In the genomic region with DNA sequence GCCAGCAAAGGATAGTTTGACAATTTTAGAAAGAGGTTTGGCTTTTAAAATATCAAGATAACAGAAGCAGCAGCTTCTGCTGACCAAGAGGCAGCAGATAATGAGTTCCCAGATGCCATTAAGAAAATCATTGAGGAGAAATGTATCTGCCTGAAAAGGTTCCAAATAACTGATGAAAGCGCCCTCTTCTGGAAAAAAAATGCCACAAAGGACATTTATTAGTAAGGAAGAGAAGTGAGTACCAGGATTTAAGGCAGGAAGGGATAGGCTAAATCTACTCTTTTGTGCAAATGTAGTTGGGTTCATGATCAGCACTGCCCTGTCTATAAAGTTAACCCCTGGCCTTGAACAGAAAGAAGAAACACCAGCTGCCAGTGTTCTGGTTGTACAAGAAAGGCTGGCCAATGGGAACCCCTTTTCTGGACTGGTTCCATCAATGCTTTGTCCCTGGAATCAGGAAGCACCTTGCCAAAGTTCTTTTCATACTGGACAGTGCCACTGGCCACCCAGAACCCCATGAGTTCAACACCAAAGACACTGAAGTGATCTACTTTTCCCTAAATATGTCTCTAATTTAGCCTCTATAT, we compare ENCODE assay signal across 8 cellular contexts. TPM values are rescaled to one million over a fixed set of nuclear protein-coding genes. Genes with fewer than 3 reads are reported as not detected.
DNase-seq lines count a peak whose midpoint lies in the region; ATAC-seq and TF ChIP-seq lines count a peak whose summit lies in the region.

No MANE protein-coding gene starts in this region.

- 0% methylated on average over 1 of the region's 1 CpG for WGBS in SK-N-SH (ENCODE audit: low lambda C conversion rate)
- WGBS in hepatocyte (ENCODE audit: low lambda C conversion rate, missing lambda C conversion rate) = 21% methylated on average over 1 of the region's 1 CpG

- intact Hi-C loops in CD14-positive monocyte (cut with micrococcal nuclease) = no loop called here

- no peak for ATAC-seq in GM18520 (IDR thresholded peaks at IDR 0.05; ENCODE audit: unreplicated experiment)

- H4K20me1 ChIP-seq in SK-N-SH (ENCODE audit: insufficient read depth) (no peaks in the 10 kb centered on the region), hepatocyte (ENCODE audit: insufficient read depth, poor library complexity, severe bottlenecking) (no peaks in the 10 kb centered on the region)

- no peak overlapping the region for H3K9ac ChIP-seq in SK-N-SH

- H3K4me3 ChIP-seq in SK-N-SH (ENCODE audit: low read depth in 2 of 2, low read length in 1 of 2) (no peak overlapping the region), hepatocyte (no peak overlapping the region)

- TF ChIP-seq RAD21 in SK-N-SH (IDR thresholded peaks at IDR 0.05; ENCODE audit: low read length) = peak; percentile 54

- H3K27me3 Mint-ChIP-seq in CD14-positive monocyte (ENCODE audit: low read depth in 3 of 3) = no peaks in the 10 kb centered on the region

- POLR2A ChIA-PET in SK-N-SH (lab: Yijun Ruan, JAX) = no interaction called here

- H3K36me3 Mint-ChIP-seq in CD14-positive monocyte = peaks cover 6 to 25% of the 10 kb centered on the region in 2 donors

- no peaks in the 10 kb centered on the region for H3K4me1 ChIP-seq in SK-N-SH (ENCODE audit: control insufficient read depth in 1 of 2, insufficient read depth in 2 of 2, low read depth in 1 of 2, low read length in 1 of 2)
- no peaks in the 10 kb centered on the region for H3K4me1 ChIP-seq in hepatocyte (ENCODE audit: insufficient read depth)

- H3K9me2 ChIP-seq in SK-N-SH = no peaks in the 10 kb centered on the region
- H3K9me2 ChIP-seq in hepatocyte (replicated peaks; ENCODE audit: insufficient read depth) = no peaks in the 10 kb centered on the region

- DNase-seq in CD14-positive monocyte (ENCODE audit: low spot score) (no peak), HCEC 1CT (peak; percentile 25), SK-N-SH (no peak), hepatocyte (ENCODE audit: low spot score) (peak; percentile 39), ureter (ENCODE audit: low spot score) (no peak), SKM-1 (lab: John Stamatoyannopoulos, UW; ENCODE audit: unreplicated experiment) (no peak), GOT3 (lab: John Stamatoyannopoulos, UW) (no peak)

- peak overlapping the region; percentile 93 to 98 (median 95) for H3K27ac Mint-ChIP-seq in CD14-positive monocyte

- H3K27me3 ChIP-seq in SK-N-SH (ENCODE audit: insufficient read depth) (no peaks in the 10 kb centered on the region), hepatocyte (no peaks in the 10 kb centered on the region)

- H3K4me1 Mint-ChIP-seq in CD14-positive monocyte = peaks cover 69% of the 10 kb centered on the region

- CTCF ChIA-PET in SK-N-SH (lab: Yijun Ruan, JAX) = interaction anchor here (0.6 to 2.6 kb wide), 13 partner anchors 10 to 300 kb away, joined by 3 to 26 read pairs (median 4); no protein-coding TSS in a partner anchor

- TF ChIP-seq CTCF in CD14-positive monocyte (IDR thresholded peaks at IDR 0.05) = peak; percentile 57
- TF ChIP-seq CTCF in SK-N-SH (IDR thresholded peaks at IDR 0.05) = peak; percentile 70
- peak; percentile 53 for TF ChIP-seq CTCF in hepatocyte (IDR thresholded peaks at IDR 0.05; ENCODE audit: poor library complexity)

- no peak overlapping the region for H3K4me3 Mint-ChIP-seq in CD14-positive monocyte

- H3K9me3 ChIP-seq in SK-N-SH (no peaks in the 10 kb centered on the region), hepatocyte (ENCODE audit: low read depth) (no peaks in the 10 kb centered on the region)

- H3K79me2 ChIP-seq in SK-N-SH (ENCODE audit: insufficient read depth) (no peaks in the 10 kb centered on the region), hepatocyte (no peaks in the 10 kb centered on the region)

- H3K4me2 ChIP-seq in SK-N-SH (no peak overlapping the region), hepatocyte (no peak overlapping the region)

- H3F3A ChIP-seq in SK-N-SH (replicated peaks; ENCODE audit: insufficient read depth) = no peaks in the 10 kb centered on the region

- H3K27ac ChIP-seq in SK-N-SH (ENCODE audit: low read depth in 2 of 2, low read length in 1 of 2) (no peak overlapping the region), hepatocyte (no peak overlapping the region)

- peaks cover 27 to 40% of the 10 kb centered on the region in 2 experiments for H3K36me3 ChIP-seq in SK-N-SH (replicated peaks in 1 of 2; ENCODE audit: control insufficient read depth in 1 of 2, insufficient read depth in 2 of 2, low read length in 1 of 2)
- no peaks in the 10 kb centered on the region for H3K36me3 ChIP-seq in hepatocyte (replicated peaks; ENCODE audit: insufficient read depth, low read depth)

- H3K9me3 Mint-ChIP-seq in CD14-positive monocyte = peaks cover 0 to 4% (median 0%) of the 10 kb centered on the region in 7 donors

- TF ChIP-seq EP300 in SK-N-SH (IDR thresholded peaks at IDR 0.05; ENCODE audit: borderline replicate concordance in 1 of 2, low read depth in 1 of 2, low read length in 1 of 2) = no peak

- H2AFZ ChIP-seq in SK-N-SH (ENCODE audit: low read depth) (no peak overlapping the region), hepatocyte (no peak overlapping the region)

TF ChIP-seq in SK-N-SH, 30 proteins besides CTCF, POLR2A, EP300 and RAD21:
- TF ChIP-seq SMC3 (IDR thresholded peaks at IDR 0.05; ENCODE audit: low read depth, low read length) = peak; percentile 22; the same call in 1 of the 2 replicates
- no peak for TF ChIP-seq FOXJ3 (CRISPR knock-in tag; IDR thresholded peaks at IDR 0.05)
- TF ChIP-seq, protein P1, sequence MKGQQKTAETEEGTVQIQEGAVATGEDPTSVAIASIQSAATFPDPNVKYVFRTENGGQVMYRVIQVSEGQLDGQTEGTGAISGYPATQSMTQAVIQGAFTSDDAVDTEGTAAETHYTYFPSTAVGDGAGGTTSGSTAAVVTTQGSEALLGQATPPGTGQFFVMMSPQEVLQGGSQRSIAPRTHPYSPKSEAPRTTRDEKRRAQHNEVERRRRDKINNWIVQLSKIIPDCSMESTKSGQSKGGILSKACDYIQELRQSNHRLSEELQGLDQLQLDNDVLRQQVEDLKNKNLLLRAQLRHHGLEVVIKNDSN (IDR thresholded peaks at IDR 0.05; ENCODE audit: borderline replicate concordance, low read depth) = no peak
- no peak for TF ChIP-seq CHD2 (IDR thresholded peaks at IDR 0.05; ENCODE audit: low read length, partially characterized antibody)

RNA-seq across cellular contexts. Expression of a gene that starts 40.6 kb away (rescaled TPM):
- polyA plus RNA-seq in CD14-positive monocyte (10 to 100 TPM in 1 of 2 donors, 1 to 10 TPM in 1; 7.7 to 12.9 TPM), SK-N-SH (2012; rRNA removed) (12.3 and 13.8 TPM in 2 replicates), hepatocyte (7.0 and 7.8 TPM in 2 replicates)
- polyA plus RNA-seq in SK-N-SH (2012; cell fraction: cytosol; rRNA removed) = 12.7 and 13.1 TPM in 2 replicates
- 21.8 and 29.5 TPM in 2 replicates for polyA plus RNA-seq in SK-N-SH (2012; cell fraction: nucleus; rRNA removed)
- total RNA-seq in hepatocyte (16.1 and 19.4 TPM in 2 replicates), ureter (23.4 TPM)

RNA-seq across cellular contexts. Expression of a gene that starts 40.7 kb away (rescaled TPM):
- polyA plus RNA-seq in CD14-positive monocyte (10 to 100 TPM; 24.0 to 25.8 TPM), SK-N-SH (2012; rRNA removed) (23.2 and 23.7 TPM in 2 replicates), hepatocyte (20.3 and 26.4 TPM in 2 replicates)
- polyA plus RNA-seq in SK-N-SH (2012; cell fraction: cytosol; rRNA removed) = 37.3 and 55.2 TPM in 2 replicates
- 3.8 and 6.2 TPM in 2 replicates for polyA plus RNA-seq in SK-N-SH (2012; cell fraction: nucleus; rRNA removed)
- total RNA-seq in hepatocyte (19.3 and 24.6 TPM in 2 replicates), ureter (17.0 TPM)

RNA-seq across cellular contexts. Expression of a gene that starts 54.6 kb away (rescaled TPM):
- polyA plus RNA-seq in CD14-positive monocyte (not detected), SK-N-SH (2012; rRNA removed) (0.08 and 0.25 TPM in 2 replicates), hepatocyte (0.31 and 0.62 TPM in 2 replicates)
- 0.04 and 0.23 TPM in 2 replicates for polyA plus RNA-seq in SK-N-SH (2012; cell fraction: cytosol; rRNA removed)
- polyA plus RNA-seq in SK-N-SH (2012; cell fraction: nucleus; rRNA removed) = 0.42 and 0.56 TPM in 2 replicates
- total RNA-seq in hepatocyte (0.12 and 0.27 TPM in 2 replicates), ureter (0.68 TPM)

RNA-seq across cellular contexts. Expression of a gene that starts 57.1 kb away (rescaled TPM):
- polyA plus RNA-seq in CD14-positive monocyte = 10 to 100 TPM in 1 of 2 donors, 1 to 10 TPM in 1; 8.9 to 13.4 TPM
- 19.2 and 21.6 TPM in 2 replicates for polyA plus RNA-seq in SK-N-SH (2012; rRNA removed)
- polyA plus RNA-seq in SK-N-SH (2012; cell fraction: cytosol; rRNA removed) = 24.1 and 29.9 TPM in 2 replicates
- 4.5 and 7.4 TPM in 2 replicates for polyA plus RNA-seq in SK-N-SH (2012; cell fraction: nucleus; rRNA removed)
- 12.6 and 15.7 TPM in 2 replicates for total RNA-seq in hepatocyte
- polyA plus RNA-seq in hepatocyte = 13.4 and 16.2 TPM in 2 replicates
- total RNA-seq in ureter = 13.6 TPM

Comparison
In these comparisons a context has a peak if more than half of its experiments do, and no peak if none do; other contexts are left out.
1. DNase-seq: peak in HCEC 1CT (single experiment) and hepatocyte (single experiment); none in CD14-positive monocyte (single experiment), SK-N-SH (single experiment), ureter (single experiment), SKM-1 (single experiment) and GOT3 (single experiment).
2. Peak in every context shown above with its lines, with median percentiles within 50 percentile points of each other: CTCF ChIP-seq.